25 cellular contexts compared by ENCODE assay signal in genomic region chr20:41573955-41574354, GRCh38. TPM values are rescaled to one million over a fixed set of nuclear protein-coding genes. Genes with fewer than 3 reads are reported as not detected.
DNase-seq lines count a peak whose midpoint lies in the region; ATAC-seq, FAIRE-seq and TF ChIP-seq lines count a peak whose summit lies in the region.
"Had no signal": no experiment of that assay in that cellular context is flagged by ENCODE, and none has a peak within 500 bp of the region (broad histone marks: within the 10 kb centered on the region; RNA-seq: fewer than 3 reads in every experiment).

No MANE protein-coding gene starts in this region.

- FAIRE-seq in astrocyte (lab: Jason Lieb, UNC) (no peak), GM19239 (lab: Jason Lieb, UNC) (no peak)
- FAIRE-seq: A549 had no signal

- H3K4me2 ChIP-seq in astrocyte (ENCODE audit: low read length): no peak overlapping the region
- H3K4me2 ChIP-seq: A549 had no signal

- no peak overlapping the region for H2AFZ ChIP-seq in astrocyte (ENCODE audit: low read depth, low read length)

- H3K9me3 Mint-ChIP-seq in astrocyte (ENCODE audit: unreplicated experiment) (no peaks in the 10 kb centered on the region), progenitor cell of endocrine pancreas (ENCODE audit: low read depth) (peaks cover 17% of the 10 kb centered on the region)

- H3K79me2 ChIP-seq in astrocyte (ENCODE audit: insufficient read depth, low read length): peaks cover 89% of the 10 kb centered on the region

- no peak for TF ChIP-seq POLR2A in NB4 (IDR thresholded peaks at IDR 0.05; ENCODE audit: extremely low read depth, insufficient read length)

- TF ChIP-seq CTCF in NB4 (IDR thresholded peaks at IDR 0.05; ENCODE audit: low read depth, low read length): no peak
- TF ChIP-seq CTCF in astrocyte (IDR thresholded peaks at IDR 0.05; ENCODE audit: insufficient read depth, low read depth, low read length): no peak
- no peak for TF ChIP-seq CTCF in progenitor cell of endocrine pancreas (IDR thresholded peaks at IDR 0.05; ENCODE audit: unreplicated experiment)
- no peak for TF ChIP-seq CTCF in foreskin fibroblast (IDR thresholded peaks at IDR 0.05; ENCODE audit: low read depth, low read length)

- H3K4me1 ChIP-seq in astrocyte (ENCODE audit: insufficient read depth, low read length): peaks cover 3% of the 10 kb centered on the region

- no peaks in the 10 kb centered on the region for H3K27me3 Mint-ChIP-seq in astrocyte (ENCODE audit: low read depth, unreplicated experiment)
- H3K27me3 Mint-ChIP-seq in progenitor cell of endocrine pancreas: no peaks in the 10 kb centered on the region
- H3K27me3 Mint-ChIP-seq: activated CD4-positive, alpha-beta memory T cell treated with anti-CD3 and anti-CD28 coated beads, Interleukin-2, amount 10 ng/mL, durations not matched to agents 7 days and 5 days; activated naive CD4-positive, alpha-beta T cell treated with anti-CD3 and anti-CD28 coated beads, Interleukin-2, amount 50 U/mL, for 24 hours; activated T-cell treated with anti-CD3 and anti-CD28 coated beads, Interleukin-2, amount 50 U/mL, for 24 hours; CD4-positive, CD25-positive, alpha-beta regulatory T cell had no signal

- no peak for DNase-seq in Right ventricle myocardium superior
- no peak for DNase-seq in cardiac septum (ENCODE audit: low spot score)
- peak; percentile 16 for DNase-seq in NB4 (ENCODE audit: low read depth)
- no peak for DNase-seq in astrocyte (ENCODE audit: low read depth)
- DNase-seq in progenitor cell of endocrine pancreas (ENCODE audit: low spot score, unreplicated experiment): no peak
- DNase-seq in foreskin fibroblast: no peak
- DNase-seq in NCI-H82 (lab: John Stamatoyannopoulos, UW): no peak
- DNase-seq in GM19239 (ENCODE audit: insufficient read length, low spot score): no peak
- DNase-seq: activated CD4-positive, alpha-beta memory T cell treated with anti-CD3 and anti-CD28 coated beads, Interleukin-2, amount 10 ng/mL, durations not matched to agents 7 days and 5 days; activated T-cell treated with anti-CD3 and anti-CD28 coated beads, Interleukin-2, amount 50 U/mL, for 24 hours; brain microvascular endothelial cell; CD4-positive, CD25-positive, alpha-beta regulatory T cell; DMS79; dorsolateral prefrontal cortex; lower lobe of right lung; NCI-H1694 treated with DMSO at 0.1 percent for 48 hours; NCI-H2227 treated with DMSO at 0.1 percent for 48 hours; psoas muscle; SIG-M5; stimulated activated CD4-positive, alpha-beta T cell treated with anti-CD3 and anti-CD28 coated beads, Interleukin-12 subunit alpha, Interleukin-12 subunit beta, amount 100 ng/mL, for 4 hours; T-helper 2 cell had no signal

- H4K20me1 ChIP-seq in astrocyte (ENCODE audit: insufficient read depth, low read length): peaks cover 76% of the 10 kb centered on the region

- no peak overlapping the region for H3K27ac ChIP-seq in astrocyte (ENCODE audit: low read depth, low read length)
- H3K27ac ChIP-seq: A549, brain microvascular endothelial cell, dorsolateral prefrontal cortex, lower lobe of right lung, psoas muscle, thoracic aorta had no signal

- H3K4me3 ChIP-seq in NB4 (ENCODE audit: low read depth, low read length): no peak overlapping the region
- H3K4me3 ChIP-seq in astrocyte (ENCODE audit: insufficient read depth, low read depth, low read length): no peak overlapping the region
- no peak overlapping the region for H3K4me3 ChIP-seq in foreskin fibroblast (ENCODE audit: low read depth in 1 of 2, low read length in 2 of 2)
- H3K4me3 ChIP-seq: A549, dorsolateral prefrontal cortex, lower lobe of right lung, psoas muscle, thoracic aorta had no signal

- no peak overlapping the region for H3K9ac ChIP-seq in astrocyte (ENCODE audit: low read length)

- H3K27ac Mint-ChIP-seq in astrocyte (ENCODE audit: unreplicated experiment): peak overlapping the region; percentile 30
- H3K27ac Mint-ChIP-seq in progenitor cell of endocrine pancreas: peak overlapping the region; percentile 73
- H3K27ac Mint-ChIP-seq: activated CD4-positive, alpha-beta memory T cell treated with anti-CD3 and anti-CD28 coated beads, Interleukin-2, amount 10 ng/mL, durations not matched to agents 7 days and 5 days; activated T-cell treated with anti-CD3 and anti-CD28 coated beads, Interleukin-2, amount 50 U/mL, for 24 hours had no signal

- H3K4me3 Mint-ChIP-seq in astrocyte (ENCODE audit: unreplicated experiment) (no peak overlapping the region), progenitor cell of endocrine pancreas (ENCODE audit: low read depth) (no peak overlapping the region)
- H3K4me3 Mint-ChIP-seq: activated CD4-positive, alpha-beta memory T cell treated with anti-CD3 and anti-CD28 coated beads, Interleukin-2, amount 10 ng/mL, durations not matched to agents 7 days and 5 days; activated naive CD4-positive, alpha-beta T cell treated with anti-CD3 and anti-CD28 coated beads, Interleukin-2, amount 50 U/mL, for 24 hours; activated T-cell treated with anti-CD3 and anti-CD28 coated beads, Interleukin-2, amount 50 U/mL, for 24 hours had no signal

- H3K27me3 ChIP-seq in astrocyte (ENCODE audit: insufficient read depth, low read length): no peaks in the 10 kb centered on the region
- H3K27me3 ChIP-seq: brain microvascular endothelial cell, dorsolateral prefrontal cortex had no signal

- no peaks in the 10 kb centered on the region for H3K36me3 Mint-ChIP-seq in astrocyte (ENCODE audit: low read depth, unreplicated experiment)
- H3K36me3 Mint-ChIP-seq in progenitor cell of endocrine pancreas (ENCODE audit: insufficient read depth): peaks cover 7% of the 10 kb centered on the region

- no peaks in the 10 kb centered on the region for H3K9me3 ChIP-seq in astrocyte (ENCODE audit: insufficient read depth, low read depth, low read length)
- H3K9me3 ChIP-seq: A549, psoas muscle had no signal

- no peaks in the 10 kb centered on the region for H3K36me3 ChIP-seq in astrocyte (ENCODE audit: insufficient read depth, low read length)
- H3K36me3 ChIP-seq: brain microvascular endothelial cell, lower lobe of right lung, thoracic aorta had no signal

- ATAC-seq in Right ventricle myocardium superior (ENCODE audit: poor library complexity): peak; percentile 53
- ATAC-seq: A549, esophagus mucosa, lower lobe of right lung had no signal

- intact Hi-C loops in Right ventricle myocardium superior (cut with DNase I): no loop called here
- intact Hi-C loops in cardiac septum (cut with DNase I): no loop called here

- peaks cover 22% of the 10 kb centered on the region for H3K4me1 Mint-ChIP-seq in astrocyte (ENCODE audit: low read depth, unreplicated experiment)
- H3K4me1 Mint-ChIP-seq in progenitor cell of endocrine pancreas (ENCODE audit: low read depth): peaks cover 44% of the 10 kb centered on the region

RNA-seq across cellular contexts. Expression of gene CHD6, which starts 44.2 kb away (rescaled TPM):
- total RNA-seq in Right ventricle myocardium superior: 28.6 TPM
- 35.9 TPM for total RNA-seq in cardiac septum
- total RNA-seq in astrocyte: 41.4 and 44.7 TPM in 2 replicates
- 114 and 124 TPM in 2 replicates for total RNA-seq in progenitor cell of endocrine pancreas
